Comparison of ENCODE assay signal across 10 cellular contexts in genomic region chr4:174591243-174592021, GRCh38.
DNase-seq lines count a peak whose midpoint lies in the region; ATAC-seq and TF ChIP-seq lines count a peak whose summit lies in the region.
"Had no signal": no experiment of that assay in that cellular context is flagged by ENCODE, and none has a peak within 500 bp of the region (broad histone marks: within the 10 kb centered on the region; RNA-seq: fewer than 3 reads in every experiment).

No MANE protein-coding gene starts in this region.

- peaks cover 6% of the 10 kb centered on the region for H3K9me3 Mint-ChIP-seq in activated CD8-positive, alpha-beta memory T cell treated with anti-CD3 and anti-CD28 coated beads, Interleukin-2, amount 10 ng/mL, durations not matched to agents 7 days and 5 days (ENCODE audit: low read depth)
- peaks cover 0 to 4% of the 10 kb centered on the region in 2 donors for H3K9me3 Mint-ChIP-seq in stimulated activated naive CD8-positive, alpha-beta T cell treated with anti-CD3 and anti-CD28 coated beads, Interleukin-15, amount 100 ng/mL, for 72 hours
- H3K9me3 Mint-ChIP-seq in osteocyte (ENCODE audit: unreplicated experiment) (peaks cover 3% of the 10 kb centered on the region), progenitor cell of endocrine pancreas (ENCODE audit: low read depth) (peaks cover 8% of the 10 kb centered on the region)

- peaks cover 14% of the 10 kb centered on the region for H3K4me1 Mint-ChIP-seq in activated CD8-positive, alpha-beta memory T cell treated with anti-CD3 and anti-CD28 coated beads, Interleukin-2, amount 10 ng/mL, durations not matched to agents 7 days and 5 days
- peaks cover 12% of the 10 kb centered on the region for H3K4me1 Mint-ChIP-seq in stimulated activated naive CD8-positive, alpha-beta T cell treated with anti-CD3 and anti-CD28 coated beads, Interleukin-15, amount 100 ng/mL, for 72 hours
- H3K4me1 Mint-ChIP-seq in osteocyte (ENCODE audit: unreplicated experiment) (no peaks in the 10 kb centered on the region), progenitor cell of endocrine pancreas (ENCODE audit: low read depth) (no peaks in the 10 kb centered on the region)

- no peaks in the 10 kb centered on the region for H3K27me3 Mint-ChIP-seq in activated CD8-positive, alpha-beta memory T cell treated with anti-CD3 and anti-CD28 coated beads, Interleukin-2, amount 10 ng/mL, durations not matched to agents 7 days and 5 days
- H3K27me3 Mint-ChIP-seq in stimulated activated naive CD8-positive, alpha-beta T cell treated with anti-CD3 and anti-CD28 coated beads, Interleukin-15, amount 100 ng/mL, for 72 hours: no peaks in the 10 kb centered on the region
- H3K27me3 Mint-ChIP-seq in osteocyte (ENCODE audit: unreplicated experiment): peaks cover 10% of the 10 kb centered on the region
- H3K27me3 Mint-ChIP-seq in progenitor cell of endocrine pancreas: no peaks in the 10 kb centered on the region

- peak; percentile 91 for ATAC-seq in activated CD8-positive, alpha-beta memory T cell treated with anti-CD3 and anti-CD28 coated beads, Interleukin-2, amount 10 ng/mL, durations not matched to agents 7 days and 5 days
- peak; percentile 97 for ATAC-seq in HG02973 (IDR thresholded peaks at IDR 0.05; ENCODE audit: unreplicated experiment)
- peak; percentile 96 for ATAC-seq in stimulated activated naive CD8-positive, alpha-beta T cell treated with anti-CD3 and anti-CD28 coated beads, Interleukin-15, amount 100 ng/mL, for 72 hours

- H3K27ac Mint-ChIP-seq in activated CD8-positive, alpha-beta memory T cell treated with anti-CD3 and anti-CD28 coated beads, Interleukin-2, amount 10 ng/mL, durations not matched to agents 7 days and 5 days: peak overlapping the region; percentile 51
- H3K27ac Mint-ChIP-seq in stimulated activated naive CD8-positive, alpha-beta T cell treated with anti-CD3 and anti-CD28 coated beads, Interleukin-15, amount 100 ng/mL, for 72 hours: no peak overlapping the region
- H3K27ac Mint-ChIP-seq in osteocyte (ENCODE audit: unreplicated experiment): no peak overlapping the region
- H3K27ac Mint-ChIP-seq in progenitor cell of endocrine pancreas: no peak overlapping the region

- DNase-seq in activated CD8-positive, alpha-beta memory T cell treated with anti-CD3 and anti-CD28 coated beads, Interleukin-2, amount 10 ng/mL, durations not matched to agents 7 days and 5 days: no peak
- no peak for DNase-seq in activated CD8-positive, alpha-beta memory T cell treated with anti-CD3 and anti-CD28 coated beads, Interleukin-2, amount 50 U/mL, for 4 hours
- DNase-seq in OCI-M1 (lab: John Stamatoyannopoulos, UW) (peak; percentile 80), HK-2 (ENCODE audit: unreplicated experiment) (no peak), osteocyte (ENCODE audit: extremely low spot score, unreplicated experiment) (no peak), progenitor cell of endocrine pancreas (ENCODE audit: low spot score, unreplicated experiment) (no peak)
- no peak for DNase-seq in stimulated activated naive CD8-positive, alpha-beta T cell treated with anti-CD3 and anti-CD28 coated beads, Interleukin-15, amount 100 ng/mL, for 72 hours
- DNase-seq: NCI-H2081 treated with DMSO at 0.1 percent for 48 hours, stomach had no signal

- no peak for TF ChIP-seq CTCF in osteocyte (IDR thresholded peaks at IDR 0.05)
- no peak for TF ChIP-seq CTCF in progenitor cell of endocrine pancreas (IDR thresholded peaks at IDR 0.05; ENCODE audit: unreplicated experiment)

- H3K36me3 Mint-ChIP-seq in activated CD8-positive, alpha-beta memory T cell treated with anti-CD3 and anti-CD28 coated beads, Interleukin-2, amount 10 ng/mL, durations not matched to agents 7 days and 5 days: peaks cover 3% of the 10 kb centered on the region
- H3K36me3 Mint-ChIP-seq in osteocyte (ENCODE audit: unreplicated experiment): no peaks in the 10 kb centered on the region
- H3K36me3 Mint-ChIP-seq in progenitor cell of endocrine pancreas (ENCODE audit: insufficient read depth): no peaks in the 10 kb centered on the region

- H3K4me3 Mint-ChIP-seq in activated CD8-positive, alpha-beta memory T cell treated with anti-CD3 and anti-CD28 coated beads, Interleukin-2, amount 10 ng/mL, durations not matched to agents 7 days and 5 days: no peak overlapping the region
- peak overlapping the region; percentile 28 to 32 for H3K4me3 Mint-ChIP-seq in stimulated activated naive CD8-positive, alpha-beta T cell treated with anti-CD3 and anti-CD28 coated beads, Interleukin-15, amount 100 ng/mL, for 72 hours
- no peak overlapping the region for H3K4me3 Mint-ChIP-seq in osteocyte (ENCODE audit: unreplicated experiment)
- no peak overlapping the region for H3K4me3 Mint-ChIP-seq in progenitor cell of endocrine pancreas (ENCODE audit: low read depth)

- CTCF ChIA-PET in activated CD8-positive, alpha-beta memory T cell treated with anti-CD3 and anti-CD28 coated beads, Interleukin-2, amount 10 ng/mL, durations not matched to agents 7 days and 5 days (lab: Charles Lee): no interaction called here

Comparison
In these comparisons a context has a peak if more than half of its experiments do, and no peak if none do; other contexts are left out.
1. H3K4me3 Mint-ChIP-seq: peak in stimulated activated naive CD8-positive, alpha-beta T cell treated with anti-CD3 and anti-CD28 coated beads, Interleukin-15, amount 100 ng/mL, for 72 hours (2 of 2); none in activated CD8-positive, alpha-beta memory T cell treated with anti-CD3 and anti-CD28 coated beads, Interleukin-2, amount 10 ng/mL, durations not matched to agents 7 days and 5 days (single experiment), osteocyte (single experiment) and progenitor cell of endocrine pancreas (single experiment).
2. Peak in every context shown above with its lines, with median percentiles within 50 percentile points of each other: ATAC-seq.